12 cellular contexts compared by ENCODE assay signal in the genomic region with DNA sequence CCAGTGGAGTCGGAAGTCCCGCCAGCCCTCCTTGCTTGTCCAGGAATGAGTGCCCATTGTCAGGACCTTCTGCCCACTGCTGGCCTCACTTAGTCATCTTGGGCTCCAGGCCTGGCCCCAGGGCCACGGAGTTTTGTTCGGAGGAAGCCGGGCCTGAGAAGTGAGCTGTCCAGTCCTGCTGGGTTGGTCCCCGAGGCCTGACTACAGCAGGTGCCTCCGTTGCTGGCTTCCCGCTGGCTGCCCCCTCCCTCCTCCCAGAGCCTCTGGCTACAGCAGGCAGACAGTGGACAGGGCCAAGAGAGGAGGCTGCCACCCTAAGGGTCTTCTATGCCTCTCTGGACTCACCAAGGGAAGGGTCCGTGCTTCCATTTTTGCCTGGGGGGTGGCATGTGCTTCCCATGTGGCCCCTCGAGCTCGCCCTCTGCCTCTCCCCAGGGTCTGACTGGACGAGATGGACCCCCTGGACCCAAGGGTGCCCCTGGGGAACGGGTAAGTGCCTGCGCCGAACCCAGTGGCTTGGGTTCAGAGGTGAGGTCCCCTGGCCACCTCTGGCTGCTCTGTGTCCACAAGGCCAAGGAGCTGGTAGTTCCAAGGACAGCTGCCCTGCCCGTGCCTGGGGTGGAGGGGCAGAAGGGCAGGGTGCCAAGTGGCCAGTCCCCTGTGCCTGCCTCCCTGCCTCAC. TPM values are rescaled to one million over a fixed set of nuclear protein-coding genes. Genes with fewer than 3 reads are reported as not detected.
DNase-seq lines count a peak whose midpoint lies in the region; ATAC-seq, FAIRE-seq and TF ChIP-seq lines count a peak whose summit lies in the region.
"Had no signal": no experiment of that assay in that cellular context is flagged by ENCODE, and none has a peak within 500 bp of the region (broad histone marks: within the 10 kb centered on the region; RNA-seq: fewer than 3 reads in every experiment).

No MANE protein-coding gene starts in this region.

- TF ChIP-seq POLR2A in H54 (IDR thresholded peaks at IDR 0.05; ENCODE audit: low read depth, low read length) = no peak

- no peaks in the 10 kb centered on the region for H3K9me3 ChIP-seq in BE2C
- H3K9me3 ChIP-seq: Caco-2 had no signal

- peak; percentile 99 for DNase-seq in H54 (ENCODE audit: insufficient read length, low spot score)
- DNase-seq in RPMI7951 (ENCODE audit: low read depth) = peak; percentile 78
- peak; percentile 55 for DNase-seq in fibroblast of the aortic adventitia (ENCODE audit: low read depth)
- no peak for DNase-seq in sciatic nerve (ENCODE audit: low spot score)
- DNase-seq in BE2C = no peak
- DNase-seq in activated T-helper 1 cell treated with anti-CD3 and anti-CD28 coated beads, Interleukin-12 subunit alpha, Interleukin-12 subunit beta, Interleukin-2, Interleukin-4 antibody, amounts not matched to agents 30 ng/mL and 10 ng/mL and 1 ng/mL, durations not matched to agents 14 hours and 24 hours and 36 hours (ENCODE audit: low spot score) = no peak
- no peak for DNase-seq in activated T-cell treated with anti-CD3 and anti-CD28 coated beads, Interleukin-2, amount 50 U/mL, for 4 hours
- DNase-seq: activated B cell treated with CpG ODN at 0.5 μM for 24 hours, brain microvascular endothelial cell, Caco-2 had no signal

- intact Hi-C loops in sciatic nerve (cut with DNase I) = no loop called here
- intact Hi-C loops in activated T-helper 1 cell treated with anti-CD3 and anti-CD28 coated beads, Interleukin-12 subunit alpha, Interleukin-12 subunit beta, Interleukin-2, Interleukin-4 antibody, amounts not matched to agents 30 ng/mL and 10 ng/mL and 1 ng/mL, durations not matched to agents 14 hours and 24 hours and 36 hours (cut with micrococcal nuclease) = loop anchor here (5.0 kb wide), 1 partner anchor 193 kb away; no protein-coding TSS in a partner anchor

- peak; percentile 15 for FAIRE-seq in H54 (lab: Jason Lieb, UNC)
- FAIRE-seq: keratinocyte had no signal

- H3K36me3 Mint-ChIP-seq in activated T-helper 1 cell treated with anti-CD3 and anti-CD28 coated beads, Interleukin-12 subunit alpha, Interleukin-12 subunit beta, Interleukin-2, Interleukin-4 antibody, amounts not matched to agents 30 ng/mL and 10 ng/mL and 1 ng/mL, durations not matched to agents 14 hours and 24 hours and 36 hours (ENCODE audit: low read depth) = peaks cover 3% of the 10 kb centered on the region
- H3K36me3 Mint-ChIP-seq in activated T-cell treated with anti-CD3 and anti-CD28 coated beads, Interleukin-2, amount 50 U/mL, for 4 hours (ENCODE audit: insufficient read depth) = no peaks in the 10 kb centered on the region

- H3K9me3 Mint-ChIP-seq in activated T-helper 1 cell treated with anti-CD3 and anti-CD28 coated beads, Interleukin-12 subunit alpha, Interleukin-12 subunit beta, Interleukin-2, Interleukin-4 antibody, amounts not matched to agents 30 ng/mL and 10 ng/mL and 1 ng/mL, durations not matched to agents 14 hours and 24 hours and 36 hours = no peaks in the 10 kb centered on the region
- no peaks in the 10 kb centered on the region for H3K9me3 Mint-ChIP-seq in activated T-cell treated with anti-CD3 and anti-CD28 coated beads, Interleukin-2, amount 50 U/mL, for 4 hours
- H3K9me3 Mint-ChIP-seq: activated B cell treated with CpG ODN at 0.5 μM for 24 hours had no signal

- no peak overlapping the region for H3K27ac Mint-ChIP-seq in activated T-helper 1 cell treated with anti-CD3 and anti-CD28 coated beads, Interleukin-12 subunit alpha, Interleukin-12 subunit beta, Interleukin-2, Interleukin-4 antibody, amounts not matched to agents 30 ng/mL and 10 ng/mL and 1 ng/mL, durations not matched to agents 14 hours and 24 hours and 36 hours

- no peaks in the 10 kb centered on the region for H3K4me1 Mint-ChIP-seq in activated T-helper 1 cell treated with anti-CD3 and anti-CD28 coated beads, Interleukin-12 subunit alpha, Interleukin-12 subunit beta, Interleukin-2, Interleukin-4 antibody, amounts not matched to agents 30 ng/mL and 10 ng/mL and 1 ng/mL, durations not matched to agents 14 hours and 24 hours and 36 hours (ENCODE audit: low read depth)
- peaks cover 11% of the 10 kb centered on the region for H3K4me1 Mint-ChIP-seq in activated T-cell treated with anti-CD3 and anti-CD28 coated beads, Interleukin-2, amount 50 U/mL, for 4 hours (ENCODE audit: low read depth)

- H3K27me3 ChIP-seq in BE2C = peaks cover 12% of the 10 kb centered on the region

- H3K4me3 ChIP-seq in fibroblast of the aortic adventitia (ENCODE audit: low read depth, low read length) (no peak overlapping the region), BE2C (ENCODE audit: low read depth, low read length) (no peak overlapping the region)

- peaks cover 22% of the 10 kb centered on the region for H3K27me3 Mint-ChIP-seq in activated T-helper 1 cell treated with anti-CD3 and anti-CD28 coated beads, Interleukin-12 subunit alpha, Interleukin-12 subunit beta, Interleukin-2, Interleukin-4 antibody, amounts not matched to agents 30 ng/mL and 10 ng/mL and 1 ng/mL, durations not matched to agents 14 hours and 24 hours and 36 hours (ENCODE audit: insufficient read depth)
- H3K27me3 Mint-ChIP-seq in activated T-cell treated with anti-CD3 and anti-CD28 coated beads, Interleukin-2, amount 50 U/mL, for 4 hours (ENCODE audit: low read depth) = peaks cover 31% of the 10 kb centered on the region

- TF ChIP-seq CTCF in fibroblast of the aortic adventitia (IDR thresholded peaks at IDR 0.05; ENCODE audit: insufficient read depth, low read length) (no peak), BE2C (IDR thresholded peaks at IDR 0.05; ENCODE audit: low read depth, low read length) (no peak)

- H3K36me3 ChIP-seq in BE2C = no peaks in the 10 kb centered on the region
- H3K36me3 ChIP-seq: brain microvascular endothelial cell had no signal

- no peak overlapping the region for H3K4me3 Mint-ChIP-seq in activated T-helper 1 cell treated with anti-CD3 and anti-CD28 coated beads, Interleukin-12 subunit alpha, Interleukin-12 subunit beta, Interleukin-2, Interleukin-4 antibody, amounts not matched to agents 30 ng/mL and 10 ng/mL and 1 ng/mL, durations not matched to agents 14 hours and 24 hours and 36 hours
- no peak overlapping the region for H3K4me3 Mint-ChIP-seq in activated T-cell treated with anti-CD3 and anti-CD28 coated beads, Interleukin-2, amount 50 U/mL, for 4 hours
- H3K4me3 Mint-ChIP-seq: activated B cell treated with CpG ODN at 0.5 μM for 24 hours had no signal

- H3K4me1 ChIP-seq in BE2C = peaks cover 33% of the 10 kb centered on the region

- ATAC-seq in sciatic nerve (peak; percentile 10), HG03139 (IDR thresholded peaks at IDR 0.05; ENCODE audit: unreplicated experiment) (no peak)
- ATAC-seq in activated T-cell treated with anti-CD3 and anti-CD28 coated beads, Interleukin-2, amount 50 U/mL, for 4 hours = no peak

RNA-seq across cellular contexts. Expression of gene COL9A3, which starts 2.8 kb away (rescaled TPM):
- total RNA-seq in RPMI7951 (2014; rRNA removed; shearing (Covaris generic)) = 4.1 and 5.9 TPM in 2 replicates
- total RNA-seq in fibroblast of the aortic adventitia (ENCODE audit: low replicate concordance) = 0.36 and 0.98 TPM in 2 replicates
- 69.6 TPM for total RNA-seq in sciatic nerve
- 5.9 TPM for polyA plus RNA-seq in BE2C (2012; ENCODE audit: insufficient read depth, insufficient read length, low read depth)
- not detected in 2 replicates for total RNA-seq in activated T-helper 1 cell treated with anti-CD3 and anti-CD28 coated beads, Interleukin-12 subunit alpha, Interleukin-12 subunit beta, Interleukin-2, Interleukin-4 antibody, amounts not matched to agents 30 ng/mL and 10 ng/mL and 1 ng/mL, durations not matched to agents 14 hours and 24 hours and 36 hours
- under 1 TPM; 0.10 to 0.33 (median 0.21) TPM for total RNA-seq in activated T-cell treated with anti-CD3 and anti-CD28 coated beads, Interleukin-2, amount 50 U/mL, for 4 hours

RNA-seq across cellular contexts. Expression of gene OGFR, which starts 15.0 kb away (rescaled TPM):
- total RNA-seq in RPMI7951 (2014; rRNA removed; shearing (Covaris generic)) = 47.6 and 73.5 TPM in 2 replicates
- total RNA-seq in fibroblast of the aortic adventitia (ENCODE audit: low replicate concordance) (31.0 and 46.4 TPM in 2 replicates), sciatic nerve (52.7 TPM)
- 138 TPM for polyA plus RNA-seq in BE2C (2012; ENCODE audit: insufficient read depth, insufficient read length, low read depth)
- total RNA-seq in activated T-helper 1 cell treated with anti-CD3 and anti-CD28 coated beads, Interleukin-12 subunit alpha, Interleukin-12 subunit beta, Interleukin-2, Interleukin-4 antibody, amounts not matched to agents 30 ng/mL and 10 ng/mL and 1 ng/mL, durations not matched to agents 14 hours and 24 hours and 36 hours = 51.2 and 56.4 TPM in 2 replicates
- total RNA-seq in activated T-cell treated with anti-CD3 and anti-CD28 coated beads, Interleukin-2, amount 50 U/mL, for 4 hours = 10 to 100 TPM; 45.8 to 57.9 (median 53.9) TPM

RNA-seq across cellular contexts. Expression of gene MRGBP, which starts 23.4 kb away (rescaled TPM):
- 44.7 and 58.5 TPM in 2 replicates for total RNA-seq in RPMI7951 (2014; rRNA removed; shearing (Covaris generic))
- total RNA-seq in fibroblast of the aortic adventitia (ENCODE audit: low replicate concordance) (16.8 and 21.7 TPM in 2 replicates), sciatic nerve (10.4 TPM)
- polyA plus RNA-seq in BE2C (2012; ENCODE audit: insufficient read depth, insufficient read length, low read depth) = 28.1 TPM
- 17.8 and 19.5 TPM in 2 replicates for total RNA-seq in activated T-helper 1 cell treated with anti-CD3 and anti-CD28 coated beads, Interleukin-12 subunit alpha, Interleukin-12 subunit beta, Interleukin-2, Interleukin-4 antibody, amounts not matched to agents 30 ng/mL and 10 ng/mL and 1 ng/mL, durations not matched to agents 14 hours and 24 hours and 36 hours
- total RNA-seq in activated T-cell treated with anti-CD3 and anti-CD28 coated beads, Interleukin-2, amount 50 U/mL, for 4 hours = 10 to 100 TPM; 14.5 to 18.3 (median 18.1) TPM

RNA-seq across cellular contexts. Expression of gene TCFL5, which starts 42.0 kb away (rescaled TPM):
- total RNA-seq in RPMI7951 (2014; rRNA removed; shearing (Covaris generic)) = 13.7 and 16.2 TPM in 2 replicates
- total RNA-seq in fibroblast of the aortic adventitia (ENCODE audit: low replicate concordance) (23.7 and 27.9 TPM in 2 replicates), sciatic nerve (14.6 TPM)
- 8.8 TPM for polyA plus RNA-seq in BE2C (2012; ENCODE audit: insufficient read depth, insufficient read length, low read depth)
- 5.7 and 5.8 TPM in 2 replicates for total RNA-seq in activated T-helper 1 cell treated with anti-CD3 and anti-CD28 coated beads, Interleukin-12 subunit alpha, Interleukin-12 subunit beta, Interleukin-2, Interleukin-4 antibody, amounts not matched to agents 30 ng/mL and 10 ng/mL and 1 ng/mL, durations not matched to agents 14 hours and 24 hours and 36 hours
- 1 to 10 TPM; 4.4 to 4.9 (median 4.5) TPM for total RNA-seq in activated T-cell treated with anti-CD3 and anti-CD28 coated beads, Interleukin-2, amount 50 U/mL, for 4 hours

Comparison
In these comparisons a context has a peak if more than half of its experiments do, and no peak if none do; other contexts are left out.
1. DNase-seq: peak in H54 (single experiment), RPMI7951 (single experiment) and fibroblast of the aortic adventitia (single experiment); none in sciatic nerve (single experiment), BE2C (single experiment), activated T-helper 1 cell treated with anti-CD3 and anti-CD28 coated beads, Interleukin-12 subunit alpha, Interleukin-12 subunit beta, Interleukin-2, Interleukin-4 antibody, amounts not matched to agents 30 ng/mL and 10 ng/mL and 1 ng/mL, durations not matched to agents 14 hours and 24 hours and 36 hours (single experiment) and activated T-cell treated with anti-CD3 and anti-CD28 coated beads, Interleukin-2, amount 50 U/mL, for 4 hours (single experiment).
2. RNA of gene COL9A3, which starts 2.8 kb away (total RNA-seq): 69.6 TPM in sciatic nerve (single experiment); 4.1 to 5.9 TPM in RPMI7951, 0.36 to 0.98 TPM in fibroblast of the aortic adventitia, 0.10 to 0.33 TPM in activated T-cell treated with anti-CD3 and anti-CD28 coated beads, Interleukin-2, amount 50 U/mL, for 4 hours and not detected in activated T-helper 1 cell treated with anti-CD3 and anti-CD28 coated beads, Interleukin-12 subunit alpha, Interleukin-12 subunit beta, Interleukin-2, Interleukin-4 antibody, amounts not matched to agents 30 ng/mL and 10 ng/mL and 1 ng/mL, durations not matched to agents 14 hours and 24 hours and 36 hours; every median in the first group is over 10 times any median in the second.